33 cellular contexts compared by ENCODE assay signal in genomic region chr7:34846976-34847375, GRCh38.
"Had no signal": no experiment of that assay in that cellular context is flagged by ENCODE, and none has a peak within 500 bp of the region (broad histone marks: within the 10 kb centered on the region; RNA-seq: fewer than 3 reads in every experiment).

No MANE protein-coding gene starts in this region.

- H3K36me3 ChIP-seq: breast epithelium, esophagus muscularis mucosa, gastroesophageal sphincter, WERI-Rb-1 had no signal

- H3K4me3 ChIP-seq: breast epithelium, coronary artery, dorsolateral prefrontal cortex, esophagus muscularis mucosa, gastroesophageal sphincter had no signal

- H3K27ac Mint-ChIP-seq: activated B cell treated with CpG ODN at 0.5 μM for 24 hours; activated CD8-positive, alpha-beta T cell treated with anti-CD3 and anti-CD28 coated beads for 36 hours; activated naive CD8-positive, alpha-beta T cell; activated T-helper 17 cell treated with anti-CD3 and anti-CD28 coated beads, Interleukin-2, amount 50 U/mL, for 72 hours; brain; dendritic cell treated with granulocyte-macrophage colony-stimulating factor and Interleukin-4, amounts not matched to agents 40 ng/mL and 50 ng/mL, for 4 days; endodermal cell; T-helper 17 cell; T-helper 2 cell treated with Interferon-gamma antibody and Interleukin-4, amounts not matched to agents 5 μg/mL and 100 μg/mL, for 36 hours had no signal

- H3K4me1 Mint-ChIP-seq: activated B cell treated with CpG ODN at 0.5 μM for 24 hours had no signal

- H3K4me1 ChIP-seq: breast epithelium had no signal

- H3K27ac ChIP-seq: breast epithelium, coronary artery, dorsolateral prefrontal cortex, esophagus muscularis mucosa, gastroesophageal sphincter, WERI-Rb-1 had no signal

- H3K27me3 Mint-ChIP-seq: dendritic cell treated with granulocyte-macrophage colony-stimulating factor and Interleukin-4, amounts not matched to agents 40 ng/mL and 50 ng/mL, for 4 days had no signal

- H3K9me3 ChIP-seq: breast epithelium, esophagus muscularis mucosa, gastroesophageal sphincter had no signal

- H3K4me3 Mint-ChIP-seq: activated B cell treated with CpG ODN at 0.5 μM for 24 hours; activated CD8-positive, alpha-beta T cell treated with anti-CD3 and anti-CD28 coated beads for 36 hours; activated naive CD8-positive, alpha-beta T cell; activated T-cell treated with anti-CD3 and anti-CD28 coated beads, Interleukin-2, amount 50 U/mL, for 4 hours; activated T-helper 17 cell treated with anti-CD3 and anti-CD28 coated beads, Interleukin-2, amount 50 U/mL, for 72 hours; brain; central memory CD8-positive, alpha-beta T cell; dendritic cell treated with granulocyte-macrophage colony-stimulating factor and Interleukin-4, amounts not matched to agents 40 ng/mL and 50 ng/mL, for 4 days; endodermal cell; T-helper 17 cell; T-helper 2 cell treated with Interferon-gamma antibody and Interleukin-4, amounts not matched to agents 5 μg/mL and 100 μg/mL, for 36 hours had no signal

- ATAC-seq: activated CD4-positive, CD25-positive, alpha-beta regulatory T cell treated with anti-CD3 and anti-CD28 coated beads, Interleukin-2, amount 50 U/mL, for 24 hours; activated CD8-positive, alpha-beta T cell treated with anti-CD3 and anti-CD28 coated beads for 36 hours; activated T-cell treated with anti-CD3 and anti-CD28 coated beads, Interleukin-2, amount 50 U/mL, for 4 hours; activated T-helper 17 cell treated with anti-CD3 and anti-CD28 coated beads, Interleukin-2, amount 50 U/mL, for 72 hours; gastroesophageal sphincter; T-helper 17 cell had no signal

- DNase-seq: activated B cell treated with CpG ODN at 0.5 μM for 24 hours; activated CD4-positive, alpha-beta T cell treated with anti-CD3 and anti-CD28 coated beads for 48 hours; activated CD4-positive, alpha-beta T cell treated with anti-CD3 and anti-CD28 coated beads, Interleukin-2, amount 50 U/mL, for 1 hour; activated CD4-positive, alpha-beta T cell treated with anti-CD3 and anti-CD28 coated beads, Interleukin-2, amount 50 U/mL, for 48 hours; activated CD8-positive, alpha-beta memory T cell treated with anti-CD3 and anti-CD28 coated beads for 24 hours; activated CD8-positive, alpha-beta T cell treated with anti-CD3 and anti-CD28 coated beads for 36 hours; activated effector memory CD4-positive, alpha-beta T cell treated with Interleukin-2 at 50 U/mL for 16 hours; activated gamma-delta T cell treated with Interleukin-2 at 50 U/mL for 16 hours; activated naive CD4-positive, alpha-beta T cell treated with anti-CD3 and anti-CD28 coated beads, Interleukin-2, amount 50 U/mL, for 16 hours; activated naive CD4-positive, alpha-beta T cell treated with Interleukin-2 at 50 U/mL for 16 hours; activated T-cell treated with anti-CD3 and anti-CD28 coated beads, Interleukin-2, amount 50 U/mL, for 4 hours; amniotic stem cell; anterior cingulate cortex; dorsolateral prefrontal cortex; effector memory CD4-positive, alpha-beta T cell; endodermal cell; erythroblast; foreskin melanocyte; T-helper 1 cell; T-helper 17 cell; T1000; WERI-Rb-1 had no signal

- H3K9me3 Mint-ChIP-seq: activated T-cell treated with anti-CD3 and anti-CD28 coated beads, Interleukin-2, amount 50 U/mL, for 4 hours; activated T-helper 17 cell treated with anti-CD3 and anti-CD28 coated beads, Interleukin-2, amount 50 U/mL, for 72 hours; central memory CD8-positive, alpha-beta T cell; T-helper 2 cell treated with Interferon-gamma antibody and Interleukin-4, amounts not matched to agents 5 μg/mL and 100 μg/mL, for 36 hours had no signal

- H3K27me3 ChIP-seq: breast epithelium, dorsolateral prefrontal cortex, esophagus muscularis mucosa, gastroesophageal sphincter had no signal

- H3K36me3 Mint-ChIP-seq: activated naive CD8-positive, alpha-beta T cell; brain had no signal
